ENCODE assay signal across 8 cellular contexts in the genomic region with DNA sequence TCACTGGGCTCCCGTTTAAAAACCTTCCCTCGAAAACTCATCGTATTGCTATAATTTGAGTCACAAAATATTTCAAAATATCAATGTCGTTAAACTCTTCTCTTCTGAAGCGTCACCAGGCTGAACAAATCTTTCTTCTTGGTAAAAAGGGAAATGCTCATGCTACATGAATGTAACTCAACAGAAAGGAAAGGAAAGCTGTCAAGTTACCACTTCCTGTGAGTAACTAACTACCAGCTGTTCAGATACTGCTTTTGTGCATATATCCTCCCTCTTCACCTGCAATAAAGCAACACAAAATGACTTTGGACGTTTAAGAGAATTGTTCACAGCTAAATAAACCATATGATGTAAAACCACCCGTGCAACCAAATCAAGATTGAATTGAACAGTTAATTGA.
DNase-seq lines count a peak whose midpoint lies in the region; ATAC-seq and TF ChIP-seq lines count a peak whose summit lies in the region.

No MANE protein-coding gene starts in this region.

- H3K4me1 ChIP-seq in testis = no peaks in the 10 kb centered on the region

- H3K27ac Mint-ChIP-seq in activated T-helper 1 cell treated with anti-CD3 and anti-CD28 coated beads, Interleukin-12 subunit alpha, Interleukin-12 subunit beta, Interleukin-2, Interleukin-4 antibody, amounts not matched to agents 30 ng/mL and 10 ng/mL and 1 ng/mL, durations not matched to agents 14 hours and 24 hours and 36 hours = peak overlapping the region; percentile 96

- H3K36me3 ChIP-seq in testis (ENCODE audit: low read depth, missing control alignments) = no peaks in the 10 kb centered on the region

- H3K27me3 ChIP-seq in testis = no peaks in the 10 kb centered on the region

- peaks cover 30% of the 10 kb centered on the region for H3K36me3 Mint-ChIP-seq in activated T-helper 1 cell treated with anti-CD3 and anti-CD28 coated beads, Interleukin-12 subunit alpha, Interleukin-12 subunit beta, Interleukin-2, Interleukin-4 antibody, amounts not matched to agents 30 ng/mL and 10 ng/mL and 1 ng/mL, durations not matched to agents 14 hours and 24 hours and 36 hours (ENCODE audit: low read depth)

- WGBS in testis, 2 donors = 73 to 81% methylated on average over 7 of the region's 7 CpGs

- H3K9me3 Mint-ChIP-seq in activated T-helper 1 cell treated with anti-CD3 and anti-CD28 coated beads, Interleukin-12 subunit alpha, Interleukin-12 subunit beta, Interleukin-2, Interleukin-4 antibody, amounts not matched to agents 30 ng/mL and 10 ng/mL and 1 ng/mL, durations not matched to agents 14 hours and 24 hours and 36 hours = no peaks in the 10 kb centered on the region

- DNase-seq in EH (ENCODE audit: low read depth) (peak; percentile 84), myocyte (ENCODE audit: low read depth) (peak; percentile 52), NCI-H1694 (lab: John Stamatoyannopoulos, UW) (no peak), testis (no peak), HuH-7.5 (ENCODE audit: low spot score) (no peak)
- no peak for DNase-seq in activated T-helper 1 cell treated with anti-CD3 and anti-CD28 coated beads, Interleukin-12 subunit alpha, Interleukin-12 subunit beta, Interleukin-2, Interleukin-4 antibody, amounts not matched to agents 30 ng/mL and 10 ng/mL and 1 ng/mL, durations not matched to agents 14 hours and 24 hours and 36 hours (ENCODE audit: low spot score)

- ATAC-seq in GM21367 (IDR thresholded peaks at IDR 0.05; ENCODE audit: unreplicated experiment) (peak; percentile 79), HG03571 (IDR thresholded peaks at IDR 0.05; ENCODE audit: unreplicated experiment) (peak; percentile 63)

- H3K4me1 Mint-ChIP-seq in activated T-helper 1 cell treated with anti-CD3 and anti-CD28 coated beads, Interleukin-12 subunit alpha, Interleukin-12 subunit beta, Interleukin-2, Interleukin-4 antibody, amounts not matched to agents 30 ng/mL and 10 ng/mL and 1 ng/mL, durations not matched to agents 14 hours and 24 hours and 36 hours (ENCODE audit: low read depth) = peaks cover 91% of the 10 kb centered on the region

- no peak overlapping the region for H3K27ac ChIP-seq in testis

- peak overlapping the region; percentile 90 for H3K4me3 Mint-ChIP-seq in activated T-helper 1 cell treated with anti-CD3 and anti-CD28 coated beads, Interleukin-12 subunit alpha, Interleukin-12 subunit beta, Interleukin-2, Interleukin-4 antibody, amounts not matched to agents 30 ng/mL and 10 ng/mL and 1 ng/mL, durations not matched to agents 14 hours and 24 hours and 36 hours

- no peaks in the 10 kb centered on the region for H3K27me3 Mint-ChIP-seq in activated T-helper 1 cell treated with anti-CD3 and anti-CD28 coated beads, Interleukin-12 subunit alpha, Interleukin-12 subunit beta, Interleukin-2, Interleukin-4 antibody, amounts not matched to agents 30 ng/mL and 10 ng/mL and 1 ng/mL, durations not matched to agents 14 hours and 24 hours and 36 hours (ENCODE audit: insufficient read depth)

- no peak for TF ChIP-seq CTCF in testis (IDR thresholded peaks at IDR 0.05)

- intact Hi-C loops in activated T-helper 1 cell treated with anti-CD3 and anti-CD28 coated beads, Interleukin-12 subunit alpha, Interleukin-12 subunit beta, Interleukin-2, Interleukin-4 antibody, amounts not matched to agents 30 ng/mL and 10 ng/mL and 1 ng/mL, durations not matched to agents 14 hours and 24 hours and 36 hours (cut with micrococcal nuclease) = loop anchor here (1.0 to 5.0 kb wide), 7 partner anchors 9 to 1890 kb away; a partner anchor contains a TSS
- intact Hi-C loops in testis (cut with DNase I; ENCODE audit: low total_unique reads) = no loop called here

- H3K9me3 ChIP-seq in testis = no peaks in the 10 kb centered on the region

- H3K4me3 ChIP-seq in testis = no peak overlapping the region

- no peak for TF ChIP-seq POLR2A in testis (IDR thresholded peaks at IDR 0.05)

Comparison
In these comparisons a context has a peak if more than half of its experiments do, and no peak if none do; other contexts are left out.
1. DNase-seq: peak in EH (single experiment) and myocyte (single experiment); none in activated T-helper 1 cell treated with anti-CD3 and anti-CD28 coated beads, Interleukin-12 subunit alpha, Interleukin-12 subunit beta, Interleukin-2, Interleukin-4 antibody, amounts not matched to agents 30 ng/mL and 10 ng/mL and 1 ng/mL, durations not matched to agents 14 hours and 24 hours and 36 hours (single experiment), NCI-H1694 (single experiment), testis (single experiment) and HuH-7.5 (single experiment).